ENCODE assay signal across 8 cellular contexts in the genomic region with DNA sequence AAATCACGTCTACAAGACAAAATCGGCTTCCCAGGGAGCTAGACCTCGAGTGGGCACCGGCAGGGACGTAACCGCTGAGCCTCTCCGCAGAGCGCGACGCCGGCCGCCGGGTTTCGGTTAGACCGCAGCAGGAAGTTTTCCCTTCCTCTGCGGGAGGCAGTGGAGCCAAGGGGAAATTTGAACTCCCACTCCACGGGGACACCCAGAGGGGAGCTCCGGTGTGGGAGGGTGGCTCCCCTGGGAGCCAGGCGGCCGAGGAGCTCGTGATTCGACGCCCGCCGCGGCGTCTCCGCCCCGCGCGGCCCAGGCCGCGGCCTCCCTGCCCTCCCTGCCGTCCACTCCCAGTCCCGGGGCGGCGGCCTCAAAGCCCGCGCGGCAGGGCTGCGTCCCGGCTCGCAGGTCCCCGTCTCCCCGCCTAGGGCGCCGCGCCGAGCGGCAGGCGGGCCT. TPM values are rescaled to one million over a fixed set of nuclear protein-coding genes. Genes with fewer than 3 reads are reported as not detected.
A peak's percentile ranks its signal among the peaks of the same experiment; 100 is the strongest.
DNase-seq lines count a peak whose midpoint lies in the region; ATAC-seq and TF ChIP-seq lines count a peak whose summit lies in the region.

No MANE protein-coding gene starts in this region.

- H2AFZ ChIP-seq in SK-N-SH (ENCODE audit: low read depth) = peak overlapping the region; percentile 21; the same call in 1 of the 2 replicates

- H3K4me2 ChIP-seq in SK-N-SH = peak overlapping the region; percentile 82

- ATAC-seq in GM19463 (IDR thresholded peaks at IDR 0.05; ENCODE audit: unreplicated experiment) (peak; percentile 31), HG03520 (IDR thresholded peaks at IDR 0.05; ENCODE audit: unreplicated experiment) (peak; percentile 28), left colon (peak; percentile 82)

- intact Hi-C loops in left colon (cut with DNase I, micrococcal nuclease) = loop anchor here in 1 of 2 donors (5.0 kb wide), 1 partner anchor 54 kb away; no protein-coding TSS in a partner anchor

- no peak for TF ChIP-seq RAD21 in SK-N-SH (IDR thresholded peaks at IDR 0.05; ENCODE audit: low read length)

- peaks cover 14 to 21% of the 10 kb centered on the region in 2 experiments; a peak in 3 of 4 replicates for H3K4me1 ChIP-seq in SK-N-SH (ENCODE audit: control insufficient read depth in 1 of 2, insufficient read depth in 2 of 2, low read depth in 1 of 2, low read length in 1 of 2)

- H3K9me3 ChIP-seq in SK-N-SH = no peaks in the 10 kb centered on the region

- DNase-seq in DMS153 treated with DMSO at 0.1 percent for 48 hours (lab: John Stamatoyannopoulos, UW; ENCODE audit: unreplicated experiment) = peak; percentile 72
- peak; percentile 93 for DNase-seq in SK-N-SH
- peak in 22 of 61 donors; percentile 25 to 86 (median 56) for DNase-seq in caudate nucleus (lab: John Stamatoyannopoulos, UW)
- DNase-seq in left colon = peak; percentile 67 to 79
- DNase-seq in stimulated activated CD4-positive, alpha-beta T cell treated with anti-CD3 and anti-CD28 coated beads, Interleukin-4, amount 100 ng/mL, for 4 hours = peak; percentile 25 to 32
- DNase-seq in effector CD4-positive, alpha-beta T cell = no peak

- H3K27ac ChIP-seq in SK-N-SH (ENCODE audit: low read depth in 2 of 2, low read length in 1 of 2) = peak overlapping the region; percentile 91 to 95
- H3K27ac ChIP-seq in caudate nucleus (ENCODE audit: low read depth, low read length) = peak overlapping the region; percentile 90

- peak overlapping the region; percentile 80 to 91 for H3K4me3 ChIP-seq in SK-N-SH (ENCODE audit: low read depth in 2 of 2, low read length in 1 of 2)

- peaks cover 53% of the 10 kb centered on the region for H3K79me2 ChIP-seq in SK-N-SH (ENCODE audit: insufficient read depth)

- TF ChIP-seq EP300 in SK-N-SH (IDR thresholded peaks at IDR 0.05; ENCODE audit: borderline replicate concordance in 1 of 2, low read depth in 1 of 2, low read length in 1 of 2) = no peak

- TF ChIP-seq CTCF in SK-N-SH (IDR thresholded peaks at IDR 0.05) = no peak

- peaks cover 38% of the 10 kb centered on the region for H4K20me1 ChIP-seq in SK-N-SH (ENCODE audit: insufficient read depth)

- POLR2A ChIA-PET in SK-N-SH (lab: Yijun Ruan, JAX) = interaction anchor here (0.8 to 2.1 kb wide), 15 partner anchors 8 to 1097 kb away, joined by 3 to 26 read pairs (median 5); a partner anchor contains a TSS

- WGBS in SK-N-SH (ENCODE audit: low lambda C conversion rate) = under 1% methylated on average over 19 of the region's 51 CpGs

- CTCF ChIA-PET in SK-N-SH (lab: Yijun Ruan, JAX) = interaction anchor here (0.6 to 5.2 kb wide), 17 partner anchors 9 to 637 kb away, joined by 3 to 37 read pairs (median 4); no protein-coding TSS in a partner anchor

- H3F3A ChIP-seq in SK-N-SH (replicated peaks; ENCODE audit: insufficient read depth) = peaks cover 8% of the 10 kb centered on the region

- no peaks in the 10 kb centered on the region for H3K27me3 ChIP-seq in SK-N-SH (ENCODE audit: insufficient read depth)

- H3K36me3 ChIP-seq in SK-N-SH (replicated peaks in 1 of 2; ENCODE audit: control insufficient read depth in 1 of 2, insufficient read depth in 2 of 2, low read length in 1 of 2) = peaks cover 4 to 6% of the 10 kb centered on the region in 2 experiments

- H3K9ac ChIP-seq in SK-N-SH = peak overlapping the region; percentile 81

- H3K9me2 ChIP-seq in SK-N-SH = no peaks in the 10 kb centered on the region

TF ChIP-seq in SK-N-SH, 30 proteins besides CTCF, POLR2A, EP300 and RAD21:
- TF ChIP-seq POLR2AphosphoS5 (IDR thresholded peaks at IDR 0.05; ENCODE audit: low read depth, low read length) (no peak), RXRA (IDR thresholded peaks at IDR 0.05; ENCODE audit: borderline replicate concordance, low read depth) (0 out of 2 replicates have a peak, but pooled peaks have one; percentile 24), MXI1 (IDR thresholded peaks at IDR 0.05; ENCODE audit: low read depth, low read length) (peak; percentile 65), TEAD4 (IDR thresholded peaks at IDR 0.05; ENCODE audit: borderline replicate concordance, insufficient read depth) (no peak), TAF1 (IDR thresholded peaks at IDR 0.05; ENCODE audit: borderline replicate concordance, low read depth, low read length) (no peak), FOXJ3 (CRISPR knock-in tag; IDR thresholded peaks at IDR 0.05) (no peak), RFX5 (IDR thresholded peaks at IDR 0.05; ENCODE audit: low read length) (no peak), YY1 (IDR thresholded peaks at IDR 0.05; ENCODE audit: low read depth) (peak; percentile 41; the same call in 1 of the 2 replicates), SMC3 (IDR thresholded peaks at IDR 0.05; ENCODE audit: low read depth, low read length) (0 out of 2 replicates have a peak, but pooled peaks have one; percentile 4)
- TF ChIP-seq, protein P1, sequence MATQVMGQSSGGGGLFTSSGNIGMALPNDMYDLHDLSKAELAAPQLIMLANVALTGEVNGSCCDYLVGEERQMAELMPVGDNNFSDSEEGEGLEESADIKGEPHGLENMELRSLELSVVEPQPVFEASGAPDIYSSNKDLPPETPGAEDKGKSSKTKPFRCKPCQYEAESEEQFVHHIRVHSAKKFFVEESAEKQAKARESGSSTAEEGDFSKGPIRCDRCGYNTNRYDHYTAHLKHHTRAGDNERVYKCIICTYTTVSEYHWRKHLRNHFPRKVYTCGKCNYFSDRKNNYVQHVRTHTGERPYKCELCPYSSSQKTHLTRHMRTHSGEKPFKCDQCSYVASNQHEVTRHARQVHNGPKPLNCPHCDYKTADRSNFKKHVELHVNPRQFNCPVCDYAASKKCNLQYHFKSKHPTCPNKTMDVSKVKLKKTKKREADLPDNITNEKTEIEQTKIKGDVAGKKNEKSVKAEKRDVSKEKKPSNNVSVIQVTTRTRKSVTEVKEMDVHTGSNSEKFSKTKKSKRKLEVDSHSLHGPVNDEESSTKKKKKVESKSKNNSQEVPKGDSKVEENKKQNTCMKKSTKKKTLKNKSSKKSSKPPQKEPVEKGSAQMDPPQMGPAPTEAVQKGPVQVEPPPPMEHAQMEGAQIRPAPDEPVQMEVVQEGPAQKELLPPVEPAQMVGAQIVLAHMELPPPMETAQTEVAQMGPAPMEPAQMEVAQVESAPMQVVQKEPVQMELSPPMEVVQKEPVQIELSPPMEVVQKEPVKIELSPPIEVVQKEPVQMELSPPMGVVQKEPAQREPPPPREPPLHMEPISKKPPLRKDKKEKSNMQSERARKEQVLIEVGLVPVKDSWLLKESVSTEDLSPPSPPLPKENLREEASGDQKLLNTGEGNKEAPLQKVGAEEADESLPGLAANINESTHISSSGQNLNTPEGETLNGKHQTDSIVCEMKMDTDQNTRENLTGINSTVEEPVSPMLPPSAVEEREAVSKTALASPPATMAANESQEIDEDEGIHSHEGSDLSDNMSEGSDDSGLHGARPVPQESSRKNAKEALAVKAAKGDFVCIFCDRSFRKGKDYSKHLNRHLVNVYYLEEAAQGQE (IDR thresholded peaks at IDR 0.05; ENCODE audit: low read depth, low read length) = peak; percentile 22; the same call in 1 of the 2 replicates

RNA-seq across cellular contexts. Expression of a gene that starts 0.4 kb away (rescaled TPM):
- polyA plus RNA-seq in SK-N-SH (2012; rRNA removed) = 72.4 and 98.7 TPM in 2 replicates
- 120 and 138 TPM in 2 replicates for polyA plus RNA-seq in SK-N-SH (2012; cell fraction: cytosol; rRNA removed)
- 14.7 and 39.4 TPM in 2 replicates for polyA plus RNA-seq in SK-N-SH (2012; cell fraction: nucleus; rRNA removed)
- total RNA-seq in left colon = 10 to 100 TPM; 71.9 to 84.2 TPM

Comparison
In these comparisons a context has a peak if more than half of its experiments do, and no peak if none do; other contexts are left out.
1. ATAC-seq: peak in every context shown above with its lines; median percentile 82 in left colon; 31 in GM19463; 28 in HG03520.